In the genomic region with DNA sequence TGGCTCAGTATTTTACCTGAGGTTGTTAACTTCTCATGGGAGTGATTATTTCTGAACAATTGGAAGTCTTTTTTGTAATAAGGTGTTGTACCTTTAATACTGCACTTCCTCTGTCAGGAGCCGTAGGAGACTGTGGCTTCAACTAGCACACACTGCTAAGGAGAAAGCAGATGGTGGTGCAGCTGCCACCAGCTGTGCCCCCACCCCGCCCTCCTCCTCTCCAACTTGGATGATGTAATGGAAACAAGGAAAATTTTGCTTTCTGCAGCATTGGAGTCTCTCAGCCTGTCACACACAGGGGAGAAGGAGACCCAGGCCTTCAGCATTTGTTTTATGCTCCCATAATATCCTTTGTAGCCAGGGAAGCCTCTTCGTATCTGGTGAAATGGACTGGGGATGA, we compare ENCODE assay signal across 15 cellular contexts.
DNase-seq lines count a peak whose midpoint lies in the region; ATAC-seq and TF ChIP-seq lines count a peak whose summit lies in the region.
"Had no signal": no experiment of that assay in that cellular context is flagged by ENCODE, and none has a peak within 500 bp of the region (broad histone marks: within the 10 kb centered on the region; RNA-seq: fewer than 3 reads in every experiment).

No MANE protein-coding gene starts in this region.

- no peaks in the 10 kb centered on the region for H3K27me3 ChIP-seq in BE2C
- H3K27me3 ChIP-seq in SJCRH30 = no peaks in the 10 kb centered on the region
- H3K27me3 ChIP-seq in neuronal stem cell (ENCODE audit: control insufficient read depth in 3 of 3, insufficient read depth in 3 of 3, low read depth in 1 of 3, low read length in 3 of 3) = no peaks in the 10 kb centered on the region

- no peak overlapping the region for H4K91ac ChIP-seq in neuronal stem cell (ENCODE audit: low read depth, low read length, poor library complexity)

- TF ChIP-seq CTCF in BE2C (IDR thresholded peaks at IDR 0.05; ENCODE audit: low read depth, low read length) = no peak
- TF ChIP-seq CTCF in mesothelial cell of epicardium (IDR thresholded peaks at IDR 0.05; ENCODE audit: unreplicated experiment) = no peak
- TF ChIP-seq CTCF in natural killer cell (IDR thresholded peaks at IDR 0.05) = no peak
- no peak for TF ChIP-seq CTCF in omental fat pad (IDR thresholded peaks at IDR 0.05)

- H3K9me3 ChIP-seq in BE2C (no peaks in the 10 kb centered on the region), SJCRH30 (replicated peaks) (no peaks in the 10 kb centered on the region), neuronal stem cell (replicated peaks in 1 of 2; ENCODE audit: control insufficient read depth in 2 of 2, insufficient read depth in 1 of 2, low read depth in 1 of 2, low read length in 2 of 2) (no peaks in the 10 kb centered on the region)

- no peak overlapping the region for H3K4ac ChIP-seq in neuronal stem cell (ENCODE audit: low read length)

- no peak overlapping the region for H3K4me3 Mint-ChIP-seq in mesothelial cell of epicardium
- H3K4me3 Mint-ChIP-seq in natural killer cell = no peak overlapping the region
- H3K4me3 Mint-ChIP-seq: activated naive CD4-positive, alpha-beta T cell treated with anti-CD3 and anti-CD28 coated beads, Interleukin-2, amount 50 U/mL, for 24 hours; stimulated activated naive CD8-positive, alpha-beta T cell treated with anti-CD3 and anti-CD28 coated beads, Interleukin-15, Interleukin-2, amounts not matched to agents 100 ng/mL and 50 ng/mL, for 24 hours had no signal

- H2BK5ac ChIP-seq in neuronal stem cell (ENCODE audit: low read length) = no peak overlapping the region

- H3K4me3 ChIP-seq in BE2C (ENCODE audit: low read depth, low read length) = no peak overlapping the region
- H3K4me3 ChIP-seq in SJCRH30 = no peak overlapping the region
- no peak overlapping the region for H3K4me3 ChIP-seq in neuronal stem cell (ENCODE audit: low read length in 2 of 2)

- H3K9me3 Mint-ChIP-seq in mesothelial cell of epicardium (no peaks in the 10 kb centered on the region), natural killer cell (no peaks in the 10 kb centered on the region)
- H3K9me3 Mint-ChIP-seq: activated naive CD4-positive, alpha-beta T cell treated with anti-CD3 and anti-CD28 coated beads, Interleukin-2, amount 50 U/mL, for 24 hours; stimulated activated naive CD8-positive, alpha-beta T cell treated with anti-CD3 and anti-CD28 coated beads, Interleukin-15, Interleukin-2, amounts not matched to agents 100 ng/mL and 50 ng/mL, for 24 hours had no signal

- peaks cover 30% of the 10 kb centered on the region for H3K36me3 ChIP-seq in BE2C
- peaks cover 10% of the 10 kb centered on the region for H3K36me3 ChIP-seq in SJCRH30
- H3K36me3 ChIP-seq in neuronal stem cell (replicated peaks in 1 of 2; ENCODE audit: control insufficient read depth in 2 of 2, insufficient read depth in 2 of 2, low read length in 2 of 2) = peaks cover 22 to 70% of the 10 kb centered on the region in 2 donors

- H2BK120ac ChIP-seq in neuronal stem cell (ENCODE audit: low read depth, low read length) = no peak overlapping the region

- H3K4me1 Mint-ChIP-seq in mesothelial cell of epicardium = peaks cover 79% of the 10 kb centered on the region
- no peaks in the 10 kb centered on the region for H3K4me1 Mint-ChIP-seq in natural killer cell
- H3K4me1 Mint-ChIP-seq: activated naive CD4-positive, alpha-beta T cell treated with anti-CD3 and anti-CD28 coated beads, Interleukin-2, amount 50 U/mL, for 24 hours had no signal

- no CpG with 5 or more reads among the region's 3 CpGs for WGBS in neuronal stem cell (ENCODE audit: extremely low coverage in 2 of 2, insufficient read length in 2 of 2, insufficient replicate concordance in 1 of 2), 2 donors

- DNase-seq in BE2C = peak; percentile 32
- DNase-seq in NCI-H187 treated with DMSO at 0.1 percent for 48 hours (lab: John Stamatoyannopoulos, UW) = peak; percentile 26
- peak; percentile 84 to 88 for DNase-seq in SJCRH30
- no peak for DNase-seq in mesothelial cell of epicardium (ENCODE audit: low spot score in 2 of 2, unreplicated experiment in 2 of 2)
- no peak for DNase-seq in natural killer cell
- DNase-seq in cerebellar nuclear complex (lab: John Stamatoyannopoulos, UW) = no peak
- DNase-seq in omental fat pad (ENCODE audit: low spot score) = no peak
- DNase-seq in neuronal stem cell (ENCODE audit: low spot score) = no peak
- DNase-seq: activated CD4-positive, alpha-beta T cell treated with anti-CD3 and anti-CD28 coated beads for 1 hour; H7; kidney; small intestine had no signal

- H2BK15ac ChIP-seq in neuronal stem cell (ENCODE audit: low read length) = no peak overlapping the region

- no peaks in the 10 kb centered on the region for H3K27me3 Mint-ChIP-seq in mesothelial cell of epicardium (ENCODE audit: low read depth)
- H3K27me3 Mint-ChIP-seq in natural killer cell (ENCODE audit: low read depth in 2 of 2) = peaks cover 7 to 45% of the 10 kb centered on the region in 2 donors

- no peak overlapping the region for H3K9ac ChIP-seq in neuronal stem cell (ENCODE audit: low read depth, low read length, poor library complexity)

- no peak overlapping the region for H2AFZ ChIP-seq in neuronal stem cell (ENCODE audit: low read length)

- H4K8ac ChIP-seq in neuronal stem cell (ENCODE audit: low read depth, low read length) = no peak overlapping the region

- no peak overlapping the region for H2BK12ac ChIP-seq in neuronal stem cell (ENCODE audit: low read length)

- H3K4me1 ChIP-seq in BE2C (peaks cover 40% of the 10 kb centered on the region), SJCRH30 (peaks cover 34% of the 10 kb centered on the region), neuronal stem cell (ENCODE audit: control insufficient read depth in 2 of 2, insufficient read depth in 1 of 2, low read depth in 1 of 2, low read length in 2 of 2) (peaks cover 0 to 13% of the 10 kb centered on the region in 2 donors)

- no peak overlapping the region for H3K4me2 ChIP-seq in neuronal stem cell (ENCODE audit: insufficient read depth, low read length, poor library complexity, severe bottlenecking)

- H3K36me3 Mint-ChIP-seq in mesothelial cell of epicardium (peaks cover 13% of the 10 kb centered on the region), natural killer cell (no peaks in the 10 kb centered on the region)
- H3K36me3 Mint-ChIP-seq: activated naive CD4-positive, alpha-beta T cell treated with anti-CD3 and anti-CD28 coated beads, Interleukin-2, amount 50 U/mL, for 24 hours had no signal

- ATAC-seq in natural killer cell = no peak
- ATAC-seq in omental fat pad (ENCODE audit: low FRiP score) = no peak

- H3K79me1 ChIP-seq in neuronal stem cell (ENCODE audit: low read depth, low read length) = peaks cover 3% of the 10 kb centered on the region

- H3K14ac ChIP-seq in neuronal stem cell (ENCODE audit: low read length) = no peak overlapping the region

- intact Hi-C loops in natural killer cell (cut with micrococcal nuclease) = no loop called here

- H3K27ac Mint-ChIP-seq in mesothelial cell of epicardium = peak overlapping the region; percentile 66
- no peak overlapping the region for H3K27ac Mint-ChIP-seq in natural killer cell
- H3K27ac Mint-ChIP-seq: activated naive CD4-positive, alpha-beta T cell treated with anti-CD3 and anti-CD28 coated beads, Interleukin-2, amount 50 U/mL, for 24 hours; stimulated activated naive CD8-positive, alpha-beta T cell treated with anti-CD3 and anti-CD28 coated beads, Interleukin-15, Interleukin-2, amounts not matched to agents 100 ng/mL and 50 ng/mL, for 24 hours had no signal

- no peak overlapping the region for H3K23ac ChIP-seq in neuronal stem cell (ENCODE audit: low read depth, low read length, poor library complexity)

- no peak overlapping the region for H3K18ac ChIP-seq in neuronal stem cell (ENCODE audit: low read length)

- no peak overlapping the region for H2AK5ac ChIP-seq in neuronal stem cell (ENCODE audit: low read depth, low read length)

- H3K27ac ChIP-seq in SJCRH30 = peak overlapping the region; percentile 44
- no peak overlapping the region for H3K27ac ChIP-seq in neuronal stem cell (replicated peaks; ENCODE audit: low read length)
- H3K27ac ChIP-seq: C4-2B had no signal

Comparison
In these comparisons a context has a peak if more than half of its experiments do, and no peak if none do; other contexts are left out.
1. DNase-seq: peak in BE2C (single experiment), NCI-H187 treated with DMSO at 0.1 percent for 48 hours (single experiment) and SJCRH30 (2 of 2); none in mesothelial cell of epicardium (0 of 2), natural killer cell (single experiment), cerebellar nuclear complex (0 of 2), omental fat pad (single experiment) and neuronal stem cell (single experiment).